12 cellular contexts compared by ENCODE assay signal in genomic region chr10:78196964-78197363, GRCh38.
A peak's percentile ranks its signal among the peaks of the same experiment; 100 is the strongest.
DNase-seq lines count a peak whose midpoint lies in the region; TF ChIP-seq lines count a peak whose summit lies in the region.
"Had no signal": no experiment of that assay in that cellular context is flagged by ENCODE, and none has a peak within 500 bp of the region (broad histone marks: within the 10 kb centered on the region; RNA-seq: fewer than 3 reads in every experiment).

No MANE protein-coding gene starts in this region.

- no peaks in the 10 kb centered on the region for H3K4me1 Mint-ChIP-seq in activated naive CD4-positive, alpha-beta T cell treated with anti-CD3 and anti-CD28 coated beads for 36 hours (ENCODE audit: low read depth)
- peaks cover 6% of the 10 kb centered on the region for H3K4me1 Mint-ChIP-seq in type B pancreatic cell (ENCODE audit: unreplicated experiment)
- H3K4me1 Mint-ChIP-seq: activated CD4-positive, alpha-beta T cell treated with anti-CD3 and anti-CD28 coated beads, Interleukin-2, amount 10 ng/mL, durations not matched to agents 24 days and 14 days had no signal

- no peaks in the 10 kb centered on the region for H3K36me3 Mint-ChIP-seq in activated naive CD4-positive, alpha-beta T cell treated with anti-CD3 and anti-CD28 coated beads for 36 hours (ENCODE audit: low read depth)
- no peaks in the 10 kb centered on the region for H3K36me3 Mint-ChIP-seq in type B pancreatic cell

- intact Hi-C loops in activated naive CD4-positive, alpha-beta T cell treated with anti-CD3 and anti-CD28 coated beads for 36 hours (cut with micrococcal nuclease), result no loop called here
- intact Hi-C loops in testis (cut with DNase I; ENCODE audit: low total_unique reads), result no loop called here

- H3K27ac Mint-ChIP-seq in activated naive CD4-positive, alpha-beta T cell treated with anti-CD3 and anti-CD28 coated beads for 36 hours, result no peak overlapping the region
- no peak overlapping the region for H3K27ac Mint-ChIP-seq in type B pancreatic cell
- H3K27ac Mint-ChIP-seq: activated CD4-positive, alpha-beta T cell treated with anti-CD3 and anti-CD28 coated beads, Interleukin-2, amount 10 ng/mL, durations not matched to agents 24 days and 14 days had no signal

- TF ChIP-seq CTCF in testis (IDR thresholded peaks at IDR 0.05) (no peak), type B pancreatic cell (conservative IDR thresholded peaks at IDR 0.05) (no peak)

- H3K9me3 ChIP-seq in testis, result no peaks in the 10 kb centered on the region
- H3K9me3 ChIP-seq: right lobe of liver had no signal

- no peak for TF ChIP-seq POLR2A in testis (IDR thresholded peaks at IDR 0.05)

- CTCF ChIA-PET in activated naive CD4-positive, alpha-beta T cell treated with anti-CD3 and anti-CD28 coated beads for 36 hours (lab: Charles Lee), result no interaction called here

- no peaks in the 10 kb centered on the region for H3K27me3 ChIP-seq in testis
- H3K27me3 ChIP-seq: right lobe of liver, transverse colon had no signal

- H3K4me3 ChIP-seq in skeletal muscle cell (ENCODE audit: low read depth, low read length) (no peak overlapping the region), testis (no peak overlapping the region)
- H3K4me3 ChIP-seq: right lobe of liver, transverse colon had no signal

- peak; percentile 37 for DNase-seq in activated naive CD4-positive, alpha-beta T cell treated with anti-CD3 and anti-CD28 coated beads for 36 hours
- no peak for DNase-seq in activated naive CD4-positive, alpha-beta T cell treated with Interleukin-2 at 50 U/mL for 16 hours
- DNase-seq in RPMI7951 (ENCODE audit: low read depth), result peak; percentile 68
- peak; percentile 6 for DNase-seq in fibroblast of gingiva (ENCODE audit: low read depth)
- DNase-seq in skeletal muscle cell (ENCODE audit: low read depth), result peak; percentile 48
- DNase-seq in testis, result no peak
- DNase-seq in type B pancreatic cell (ENCODE audit: extremely low spot score, unreplicated experiment), result no peak
- no peak for DNase-seq in DMS153 (lab: John Stamatoyannopoulos, UW)
- DNase-seq: activated CD4-positive, alpha-beta T cell treated with anti-CD3 and anti-CD28 coated beads, Interleukin-2, amount 10 ng/mL, durations not matched to agents 24 days and 14 days; activated naive CD4-positive, alpha-beta T cell treated with anti-CD3 and anti-CD28 coated beads, Interleukin-2, amount 50 U/mL, for 16 hours; right lobe of liver; transverse colon had no signal

- no peaks in the 10 kb centered on the region for H3K36me3 ChIP-seq in testis (ENCODE audit: low read depth, missing control alignments)
- H3K36me3 ChIP-seq: right lobe of liver, transverse colon had no signal

- no peaks in the 10 kb centered on the region for H3K27me3 Mint-ChIP-seq in activated naive CD4-positive, alpha-beta T cell treated with anti-CD3 and anti-CD28 coated beads for 36 hours (ENCODE audit: low read depth)
- no peaks in the 10 kb centered on the region for H3K27me3 Mint-ChIP-seq in type B pancreatic cell
- H3K27me3 Mint-ChIP-seq: activated CD4-positive, alpha-beta T cell treated with anti-CD3 and anti-CD28 coated beads, Interleukin-2, amount 10 ng/mL, durations not matched to agents 24 days and 14 days had no signal

- 64 to 81% methylated on average over 2 of the region's 2 CpGs for WGBS in testis, 2 donors

- no peak overlapping the region for H3K4me3 Mint-ChIP-seq in activated naive CD4-positive, alpha-beta T cell treated with anti-CD3 and anti-CD28 coated beads for 36 hours
- no peak overlapping the region for H3K4me3 Mint-ChIP-seq in type B pancreatic cell
- H3K4me3 Mint-ChIP-seq: activated CD4-positive, alpha-beta T cell treated with anti-CD3 and anti-CD28 coated beads, Interleukin-2, amount 10 ng/mL, durations not matched to agents 24 days and 14 days had no signal

- H3K27ac ChIP-seq in testis, result no peak overlapping the region
- H3K27ac ChIP-seq: right lobe of liver, transverse colon had no signal

- peaks cover 3% of the 10 kb centered on the region for H3K9me3 Mint-ChIP-seq in activated naive CD4-positive, alpha-beta T cell treated with anti-CD3 and anti-CD28 coated beads for 36 hours
- no peaks in the 10 kb centered on the region for H3K9me3 Mint-ChIP-seq in type B pancreatic cell
- H3K9me3 Mint-ChIP-seq: activated CD4-positive, alpha-beta T cell treated with anti-CD3 and anti-CD28 coated beads, Interleukin-2, amount 10 ng/mL, durations not matched to agents 24 days and 14 days had no signal

- H3K4me1 ChIP-seq in testis, result no peaks in the 10 kb centered on the region
- H3K4me1 ChIP-seq: right lobe of liver, transverse colon had no signal

Comparison
In these comparisons a context has a peak if more than half of its experiments do, and no peak if none do; other contexts are left out.
1. DNase-seq: peak in activated naive CD4-positive, alpha-beta T cell treated with anti-CD3 and anti-CD28 coated beads for 36 hours (single experiment), RPMI7951 (single experiment), fibroblast of gingiva (single experiment) and skeletal muscle cell (single experiment); none in activated naive CD4-positive, alpha-beta T cell treated with Interleukin-2 at 50 U/mL for 16 hours (single experiment), testis (single experiment), type B pancreatic cell (single experiment) and DMS153 (single experiment).